Comparison of ENCODE assay signal across 13 cellular contexts in genomic region chr15:92643849-92644815, GRCh38. TPM values are rescaled to one million over a fixed set of nuclear protein-coding genes. Genes with fewer than 3 reads are reported as not detected.
DNase-seq lines count a peak whose midpoint lies in the region; ATAC-seq lines count a peak whose summit lies in the region.
"Had no signal": no experiment of that assay in that cellular context is flagged by ENCODE, and none has a peak within 500 bp of the region (broad histone marks: within the 10 kb centered on the region; RNA-seq: fewer than 3 reads in every experiment).

No MANE protein-coding gene starts in this region.

- intact Hi-C loops in posterior vena cava (cut with DNase I), result no loop called here

- peak; percentile 48 for ATAC-seq in GM21576 (IDR thresholded peaks at IDR 0.05; ENCODE audit: unreplicated experiment)
- no peak for ATAC-seq in HG03097 (IDR thresholded peaks at IDR 0.05; ENCODE audit: low FRiP score, unreplicated experiment)
- no peak for ATAC-seq in GM19023 (IDR thresholded peaks at IDR 0.05; ENCODE audit: unreplicated experiment)
- ATAC-seq: CD8-positive, alpha-beta T cell had no signal

- peak; percentile 17 for DNase-seq in DMS53 treated with DMSO at 0.1 percent for 48 hours (lab: John Stamatoyannopoulos, UW; ENCODE audit: unreplicated experiment)
- DNase-seq in NCI-H524 treated with DMSO at 0.1 percent for 48 hours (lab: John Stamatoyannopoulos, UW), result peak; percentile 60
- peak; percentile 71 for DNase-seq in mesenteric fat pad (ENCODE audit: low spot score)
- DNase-seq in epidermal melanocyte (ENCODE audit: insufficient read length, low spot score), result no peak
- DNase-seq in posterior vena cava (ENCODE audit: low spot score), result no peak
- DNase-seq: CD8-positive, alpha-beta T cell; colonic mucosa; KBM-7; psoas muscle; T1000 had no signal

RNA-seq across cellular contexts. Expression of gene FAM174B, which starts 11.4 kb away (rescaled TPM):
- total RNA-seq in mesenteric fat pad, result 15.4 TPM
- total RNA-seq in posterior vena cava, result 1 to 10 TPM; 8.0 to 9.0 TPM

Comparison
In these comparisons a context has a peak if more than half of its experiments do, and no peak if none do; other contexts are left out.
1. DNase-seq: peak in DMS53 treated with DMSO at 0.1 percent for 48 hours (single experiment), NCI-H524 treated with DMSO at 0.1 percent for 48 hours (single experiment) and mesenteric fat pad (single experiment); none in epidermal melanocyte (single experiment) and posterior vena cava (single experiment).